Comparison of ENCODE assay signal across 9 cellular contexts in the genomic region with DNA sequence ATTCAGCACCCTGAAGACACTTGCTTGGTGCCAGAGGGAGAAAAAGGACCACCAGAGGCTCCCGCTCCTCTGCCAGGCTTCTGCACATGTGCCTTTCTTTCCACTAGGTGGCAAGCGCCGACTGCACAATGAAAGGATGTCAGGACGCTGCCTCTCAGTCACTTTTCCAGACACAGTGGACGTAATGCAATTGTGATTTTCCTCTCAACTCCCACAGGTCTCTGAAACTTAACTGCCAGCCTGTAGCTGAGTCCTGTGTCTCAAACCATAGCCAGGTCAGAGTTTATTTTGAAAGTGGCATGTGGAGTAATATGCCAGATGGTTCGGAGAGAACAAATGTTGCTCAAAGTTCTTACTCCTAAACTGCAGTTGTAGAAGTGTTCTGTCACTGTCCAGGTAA.
A peak's percentile ranks its signal among the peaks of the same experiment; 100 is the strongest.
DNase-seq lines count a peak whose midpoint lies in the region; ATAC-seq, FAIRE-seq and TF ChIP-seq lines count a peak whose summit lies in the region.
"Had no signal": no experiment of that assay in that cellular context is flagged by ENCODE, and none has a peak within 500 bp of the region (broad histone marks: within the 10 kb centered on the region; RNA-seq: fewer than 3 reads in every experiment).

No MANE protein-coding gene starts in this region.

- H3K9ac ChIP-seq in parathyroid adenoma, result no peak overlapping the region

- DNase-seq in ELF-1 (ENCODE audit: low read depth, low spot score) (peak; percentile 80), M059J (ENCODE audit: low read depth) (peak; percentile 66), globus pallidus (ENCODE audit: low spot score) (peak; percentile 65)

- H3K9me3 ChIP-seq in parathyroid adenoma (ENCODE audit: control insufficient read depth, low read length), result no peaks in the 10 kb centered on the region

- no peak overlapping the region for H2AFZ ChIP-seq in parathyroid adenoma

- H3K27ac ChIP-seq in parathyroid adenoma, result no peak overlapping the region
- H3K27ac ChIP-seq: SK-N-MC had no signal

- H3K4me2 ChIP-seq in parathyroid adenoma (ENCODE audit: low read length), result no peak overlapping the region

- TF ChIP-seq CTCF in parathyroid adenoma (IDR thresholded peaks at IDR 0.05), result peak; percentile 80

- FAIRE-seq in TTC549 (lab: Jason Lieb, UNC), result peak; percentile 13

- H3K27me3 ChIP-seq in parathyroid adenoma (ENCODE audit: control insufficient read depth, insufficient read depth, low read length), result no peaks in the 10 kb centered on the region

- ATAC-seq in HG03135 (IDR thresholded peaks at IDR 0.05; ENCODE audit: unreplicated experiment) (no peak), GM21737 (IDR thresholded peaks at IDR 0.05; ENCODE audit: unreplicated experiment) (no peak), GM18867 (IDR thresholded peaks at IDR 0.05; ENCODE audit: unreplicated experiment) (no peak)

- no peaks in the 10 kb centered on the region for H3K4me1 ChIP-seq in parathyroid adenoma

- H3K36me3 ChIP-seq in parathyroid adenoma (ENCODE audit: control insufficient read depth, insufficient read depth, low read length), result no peaks in the 10 kb centered on the region

- H3K4me3 ChIP-seq in parathyroid adenoma (ENCODE audit: low read depth, low read length), result no peak overlapping the region
- H3K4me3 ChIP-seq: SK-N-MC had no signal

- H3K79me2 ChIP-seq in parathyroid adenoma, result peaks cover 4% of the 10 kb centered on the region
